9 cellular contexts compared by ENCODE assay signal in the genomic region with DNA sequence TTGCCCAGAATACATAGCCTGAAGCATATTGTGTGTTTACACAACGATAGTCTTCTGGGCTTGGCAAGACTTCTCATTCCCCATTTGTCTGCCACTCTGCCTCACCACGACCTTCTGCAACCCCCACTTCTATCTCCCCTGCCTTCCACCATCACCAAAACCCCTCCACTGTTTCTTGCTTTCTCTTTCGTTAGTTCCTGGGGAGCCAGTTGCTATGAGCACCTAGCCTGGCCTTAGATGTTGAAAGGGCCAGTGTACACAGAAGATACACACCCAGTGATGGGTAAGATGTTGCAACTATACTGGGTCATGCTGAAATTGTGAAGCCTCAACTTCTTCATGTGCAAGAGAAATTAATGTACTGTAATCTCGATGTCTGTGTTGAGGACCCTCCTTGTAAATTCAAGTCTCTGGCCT. TPM values are rescaled to one million over a fixed set of nuclear protein-coding genes. Genes with fewer than 3 reads are reported as not detected.
A peak's percentile ranks its signal among the peaks of the same experiment; 100 is the strongest.
DNase-seq lines count a peak whose midpoint lies in the region; ATAC-seq and TF ChIP-seq lines count a peak whose summit lies in the region.
"Had no signal": no experiment of that assay in that cellular context is flagged by ENCODE, and none has a peak within 500 bp of the region (broad histone marks: within the 10 kb centered on the region; RNA-seq: fewer than 3 reads in every experiment).

No MANE protein-coding gene starts in this region.

- peak overlapping the region; percentile 56 for H3K4me2 ChIP-seq in neural cell (ENCODE audit: low read length)

- H3F3A ChIP-seq in neural cell (ENCODE audit: insufficient read depth, low read length, poor library complexity, severe bottlenecking), result peaks cover 11% of the 10 kb centered on the region

- peaks cover 2% of the 10 kb centered on the region for H3K9me2 ChIP-seq in neural cell (ENCODE audit: insufficient read depth, low read length)

- ATAC-seq in HG03460 (IDR thresholded peaks at IDR 0.05; ENCODE audit: unreplicated experiment) (no peak), HG03280 (IDR thresholded peaks at IDR 0.05; ENCODE audit: unreplicated experiment) (no peak), HG03439 (IDR thresholded peaks at IDR 0.05; ENCODE audit: unreplicated experiment) (no peak)

- H3K79me2 ChIP-seq in neural cell (replicated peaks; ENCODE audit: insufficient read depth, low read length), result peaks cover 24% of the 10 kb centered on the region

- H3K27ac ChIP-seq in breast epithelium, result peak overlapping the region; percentile 96 to 97
- H3K27ac ChIP-seq in neural cell (ENCODE audit: low read length), result no peak overlapping the region

- DNase-seq in GM12864 (ENCODE audit: low read depth) (no peak), NB4 (ENCODE audit: low read depth) (peak; percentile 78), breast epithelium (ENCODE audit: low spot score in 2 of 2) (no peak), NCI-H345 (lab: John Stamatoyannopoulos, UW) (no peak)

- intact Hi-C loops in breast epithelium (cut with DNase I; ENCODE audit: low total_unique reads), result no loop called here

- TF ChIP-seq POLR2A in NB4 (IDR thresholded peaks at IDR 0.05; ENCODE audit: extremely low read depth, insufficient read length) (no peak), breast epithelium (IDR thresholded peaks at IDR 0.05) (no peak)

- H3K4me3 ChIP-seq in GM12864 (ENCODE audit: low read depth, low read length) (peak overlapping the region; percentile 95), NB4 (ENCODE audit: low read depth, low read length) (peak overlapping the region; percentile 71), breast epithelium (peak overlapping the region in 2 of 3 donors; percentile 95 to 98), neural cell (ENCODE audit: low read length) (peak overlapping the region; percentile 79)

- TF ChIP-seq EP300 in neural cell (conservative IDR thresholded peaks at IDR 0.05; ENCODE audit: poor library complexity, severe bottlenecking), result no peak

- H3K9ac ChIP-seq in neural cell (ENCODE audit: low read length), result no peak overlapping the region

- H3K9me3 ChIP-seq in breast epithelium, result no peaks in the 10 kb centered on the region
- H3K9me3 ChIP-seq in neural cell (ENCODE audit: low read length), result no peaks in the 10 kb centered on the region
- H3K9me3 ChIP-seq: body of pancreas had no signal

- no peaks in the 10 kb centered on the region for H3K27me3 ChIP-seq in breast epithelium
- H3K27me3 ChIP-seq in neural cell (ENCODE audit: insufficient read depth, low read depth, low read length), result no peaks in the 10 kb centered on the region
- H3K27me3 ChIP-seq: body of pancreas had no signal

- H3K4me1 ChIP-seq in breast epithelium, result peaks cover 0 to 9% of the 10 kb centered on the region in 2 donors

- TF ChIP-seq RAD21 in neural cell (conservative IDR thresholded peaks at IDR 0.05), result no peak

- no peaks in the 10 kb centered on the region for H3K36me3 ChIP-seq in breast epithelium
- no peaks in the 10 kb centered on the region for H3K36me3 ChIP-seq in neural cell (ENCODE audit: insufficient read depth, low read length)

- no peak for TF ChIP-seq CTCF in GM12864 (IDR thresholded peaks at IDR 0.05; ENCODE audit: low read depth, low read length, missing control alignments)
- TF ChIP-seq CTCF in NB4 (IDR thresholded peaks at IDR 0.05; ENCODE audit: low read depth, low read length), result no peak
- TF ChIP-seq CTCF in breast epithelium (IDR thresholded peaks at IDR 0.05), result no peak
- no peak for TF ChIP-seq CTCF in neural cell (IDR thresholded peaks at IDR 0.05; ENCODE audit: poor library complexity, severe bottlenecking)

- no peak overlapping the region for H2AFZ ChIP-seq in neural cell (ENCODE audit: low read depth, low read length)

- H4K20me1 ChIP-seq in neural cell (ENCODE audit: insufficient read depth), result no peaks in the 10 kb centered on the region

TF ChIP-seq in neural cell, 6 proteins besides CTCF, POLR2A, EP300 and RAD21:
- TF ChIP-seq SMC3 (conservative IDR thresholded peaks at IDR 0.05; ENCODE audit: poor library complexity) (no peak), POLR2AphosphoS5 (IDR thresholded peaks at IDR 0.05) (no peak), TAF1 (IDR thresholded peaks at IDR 0.05; ENCODE audit: low read depth) (no peak), EZH2 (IDR thresholded peaks at IDR 0.05; ENCODE audit: borderline replicate concordance, insufficient read depth, low read length, poor library complexity, severe bottlenecking) (no peak), MXI1 (conservative IDR thresholded peaks at IDR 0.05; ENCODE audit: poor library complexity, severe bottlenecking) (no peak)
- TF ChIP-seq, protein P1, sequence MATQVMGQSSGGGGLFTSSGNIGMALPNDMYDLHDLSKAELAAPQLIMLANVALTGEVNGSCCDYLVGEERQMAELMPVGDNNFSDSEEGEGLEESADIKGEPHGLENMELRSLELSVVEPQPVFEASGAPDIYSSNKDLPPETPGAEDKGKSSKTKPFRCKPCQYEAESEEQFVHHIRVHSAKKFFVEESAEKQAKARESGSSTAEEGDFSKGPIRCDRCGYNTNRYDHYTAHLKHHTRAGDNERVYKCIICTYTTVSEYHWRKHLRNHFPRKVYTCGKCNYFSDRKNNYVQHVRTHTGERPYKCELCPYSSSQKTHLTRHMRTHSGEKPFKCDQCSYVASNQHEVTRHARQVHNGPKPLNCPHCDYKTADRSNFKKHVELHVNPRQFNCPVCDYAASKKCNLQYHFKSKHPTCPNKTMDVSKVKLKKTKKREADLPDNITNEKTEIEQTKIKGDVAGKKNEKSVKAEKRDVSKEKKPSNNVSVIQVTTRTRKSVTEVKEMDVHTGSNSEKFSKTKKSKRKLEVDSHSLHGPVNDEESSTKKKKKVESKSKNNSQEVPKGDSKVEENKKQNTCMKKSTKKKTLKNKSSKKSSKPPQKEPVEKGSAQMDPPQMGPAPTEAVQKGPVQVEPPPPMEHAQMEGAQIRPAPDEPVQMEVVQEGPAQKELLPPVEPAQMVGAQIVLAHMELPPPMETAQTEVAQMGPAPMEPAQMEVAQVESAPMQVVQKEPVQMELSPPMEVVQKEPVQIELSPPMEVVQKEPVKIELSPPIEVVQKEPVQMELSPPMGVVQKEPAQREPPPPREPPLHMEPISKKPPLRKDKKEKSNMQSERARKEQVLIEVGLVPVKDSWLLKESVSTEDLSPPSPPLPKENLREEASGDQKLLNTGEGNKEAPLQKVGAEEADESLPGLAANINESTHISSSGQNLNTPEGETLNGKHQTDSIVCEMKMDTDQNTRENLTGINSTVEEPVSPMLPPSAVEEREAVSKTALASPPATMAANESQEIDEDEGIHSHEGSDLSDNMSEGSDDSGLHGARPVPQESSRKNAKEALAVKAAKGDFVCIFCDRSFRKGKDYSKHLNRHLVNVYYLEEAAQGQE (IDR thresholded peaks at IDR 0.05; ENCODE audit: borderline replicate concordance), result no peak

RNA-seq across cellular contexts. Expression of a gene that starts 1.0 kb away (rescaled TPM):
- total RNA-seq in breast epithelium, result 10 to 100 TPM; 40.5 to 68.2 (median 41.3) TPM
- polyA plus RNA-seq in neural cell, result 49.7 and 52.4 TPM in 2 replicates
- polyA minus RNA-seq in neural cell, result 53.6 and 56.4 TPM in 2 replicates

RNA-seq across cellular contexts. Expression of a gene that starts 52.8 kb away (rescaled TPM):
- total RNA-seq in breast epithelium, result 10 to 100 TPM; 17.0 to 29.5 (median 24.3) TPM
- polyA plus RNA-seq in neural cell, result 34.9 and 42.5 TPM in 2 replicates
- polyA minus RNA-seq in neural cell, result 32.6 and 35.4 TPM in 2 replicates
